Comparison of ENCODE assay signal across 8 cellular contexts in genomic region chr18:8706981-8707940, GRCh38. TPM values are rescaled to one million over a fixed set of nuclear protein-coding genes. Genes with fewer than 3 reads are reported as not detected.
DNase-seq lines count a peak whose midpoint lies in the region; ATAC-seq and TF ChIP-seq lines count a peak whose summit lies in the region.

No MANE protein-coding gene starts in this region.

- H3K4me2 ChIP-seq in DND-41 (ENCODE audit: insufficient read depth, low read length): peak overlapping the region; percentile 41

- H3K27me3 Mint-ChIP-seq in activated CD8-positive, alpha-beta T cell treated with anti-CD3 and anti-CD28 coated beads for 36 hours: peaks cover 50% of the 10 kb centered on the region
- peaks cover 46 to 48% of the 10 kb centered on the region in 2 donors for H3K27me3 Mint-ChIP-seq in natural killer cell (ENCODE audit: low read depth in 2 of 2)

- ATAC-seq in DND-41 (ENCODE audit: insufficient read depth, low read depth): no peak
- no peak for ATAC-seq in activated CD8-positive, alpha-beta T cell treated with anti-CD3 and anti-CD28 coated beads for 36 hours
- ATAC-seq in natural killer cell: no peak
- no peak for ATAC-seq in GM18907 (IDR thresholded peaks at IDR 0.05; ENCODE audit: unreplicated experiment)

- no peak overlapping the region for H3K9ac ChIP-seq in DND-41 (ENCODE audit: low read depth, low read length)

- TF ChIP-seq CTCF in DND-41 (IDR thresholded peaks at IDR 0.05; ENCODE audit: borderline replicate concordance, extremely low read depth, low read length, poor library complexity, severe bottlenecking) (no peak), natural killer cell (IDR thresholded peaks at IDR 0.05) (no peak)
- TF ChIP-seq CTCF in activated CD8-positive, alpha-beta T cell treated with anti-CD3 and anti-CD28 coated beads for 36 hours (IDR thresholded peaks at IDR 0.05): no peak

- H4K20me1 ChIP-seq in DND-41 (ENCODE audit: insufficient read depth, low read length): no peaks in the 10 kb centered on the region

- H3K4me3 ChIP-seq in DND-41 (ENCODE audit: low read depth in 1 of 2, low read length in 2 of 2) (no peak overlapping the region), SJCRH30 (no peak overlapping the region)

- DNase-seq in DND-41: no peak
- peak; percentile 52 for DNase-seq in NCI-H1092 treated with DMSO at 0.1 percent for 48 hours (lab: John Stamatoyannopoulos, UW)
- DNase-seq in activated CD8-positive, alpha-beta T cell treated with anti-CD3 and anti-CD28 coated beads for 36 hours: peak; percentile 4
- DNase-seq in fibroblast of peridontal ligament (ENCODE audit: extremely low read depth): peak; percentile 62
- DNase-seq in natural killer cell: no peak
- no peak for DNase-seq in NCI-H2196 treated with DMSO at 0.1 percent for 48 hours (lab: John Stamatoyannopoulos, UW; ENCODE audit: unreplicated experiment)
- no peak for DNase-seq in SJCRH30

- H3K4me1 Mint-ChIP-seq in activated CD8-positive, alpha-beta T cell treated with anti-CD3 and anti-CD28 coated beads for 36 hours (ENCODE audit: low read depth): peaks cover 11% of the 10 kb centered on the region
- peaks cover 15 to 19% of the 10 kb centered on the region in 2 donors for H3K4me1 Mint-ChIP-seq in natural killer cell

- H3K27ac ChIP-seq in DND-41 (ENCODE audit: low read length): no peak overlapping the region
- H3K27ac ChIP-seq in SJCRH30: no peak overlapping the region

- no peak overlapping the region for H3K27ac Mint-ChIP-seq in activated CD8-positive, alpha-beta T cell treated with anti-CD3 and anti-CD28 coated beads for 36 hours
- H3K27ac Mint-ChIP-seq in natural killer cell: peak overlapping the region in 1 of 2 donors; percentile 23

- intact Hi-C loops in activated CD8-positive, alpha-beta T cell treated with anti-CD3 and anti-CD28 coated beads for 36 hours (cut with micrococcal nuclease): no loop called here
- intact Hi-C loops in natural killer cell (cut with micrococcal nuclease): loop anchor here (10.0 kb wide), 1 partner anchor 628 kb away; the partner anchor contains the start of gene TWSG1

- peaks cover 22% of the 10 kb centered on the region for H3K4me1 ChIP-seq in DND-41 (ENCODE audit: insufficient read depth, low read length)
- no peaks in the 10 kb centered on the region for H3K4me1 ChIP-seq in SJCRH30

- H3K4me3 Mint-ChIP-seq in activated CD8-positive, alpha-beta T cell treated with anti-CD3 and anti-CD28 coated beads for 36 hours: peak overlapping the region; percentile 77
- H3K4me3 Mint-ChIP-seq in natural killer cell: peak overlapping the region; percentile 93

- POLR2A ChIA-PET in activated CD8-positive, alpha-beta T cell treated with anti-CD3 and anti-CD28 coated beads for 36 hours (lab: Charles Lee): interaction anchor here (1.0 kb wide), 1 partner anchor 24 kb away, joined by 3 read pairs; no protein-coding TSS in a partner anchor

- no peaks in the 10 kb centered on the region for H3K36me3 Mint-ChIP-seq in activated CD8-positive, alpha-beta T cell treated with anti-CD3 and anti-CD28 coated beads for 36 hours (ENCODE audit: low read depth)
- H3K36me3 Mint-ChIP-seq in natural killer cell: no peaks in the 10 kb centered on the region

- no peak overlapping the region for H2AFZ ChIP-seq in DND-41 (ENCODE audit: low read depth, low read length)

- H3K9me3 ChIP-seq in DND-41 (ENCODE audit: insufficient read depth, low read length, severe bottlenecking) (no peaks in the 10 kb centered on the region), SJCRH30 (replicated peaks) (no peaks in the 10 kb centered on the region)

- peaks cover 6% of the 10 kb centered on the region for H3K27me3 ChIP-seq in DND-41 (ENCODE audit: insufficient read depth, low read length, poor library complexity)
- H3K27me3 ChIP-seq in SJCRH30: no peaks in the 10 kb centered on the region

- CTCF ChIA-PET in activated CD8-positive, alpha-beta T cell treated with anti-CD3 and anti-CD28 coated beads for 36 hours (lab: Charles Lee): interaction anchor here (0.6 to 2.1 kb wide), 4 partner anchors 10 to 280 kb away, joined by 3 to 11 read pairs (median 4); no protein-coding TSS in a partner anchor

- H3K36me3 ChIP-seq in DND-41 (ENCODE audit: insufficient read depth, low read length) (no peaks in the 10 kb centered on the region), SJCRH30 (no peaks in the 10 kb centered on the region)

- no peaks in the 10 kb centered on the region for H3K79me2 ChIP-seq in DND-41 (ENCODE audit: insufficient read depth, low read length)

- H3K9me3 Mint-ChIP-seq in activated CD8-positive, alpha-beta T cell treated with anti-CD3 and anti-CD28 coated beads for 36 hours: no peaks in the 10 kb centered on the region
- no peaks in the 10 kb centered on the region for H3K9me3 Mint-ChIP-seq in natural killer cell

RNA-seq across cellular contexts. Expression of gene MTCL1, which starts 1.9 kb away (rescaled TPM):
- under 1 TPM; 0.25 to 0.52 TPM for total RNA-seq in activated CD8-positive, alpha-beta T cell treated with anti-CD3 and anti-CD28 coated beads for 36 hours
- total RNA-seq in natural killer cell: 1 to 10 TPM in 1 of 3 donors, under 1 TPM in 2; 0.38 to 1.5 (median 0.43) TPM
- total RNA-seq in SJCRH30 (2014; rRNA removed; shearing (Covaris generic)): 9.6 and 9.8 TPM in 2 replicates

Comparison
In these comparisons a context has a peak if more than half of its experiments do, and no peak if none do; other contexts are left out.
1. DNase-seq: peak in NCI-H1092 treated with DMSO at 0.1 percent for 48 hours (single experiment), activated CD8-positive, alpha-beta T cell treated with anti-CD3 and anti-CD28 coated beads for 36 hours (single experiment) and fibroblast of peridontal ligament (single experiment); none in DND-41 (single experiment), natural killer cell (single experiment), NCI-H2196 treated with DMSO at 0.1 percent for 48 hours (single experiment) and SJCRH30 (0 of 2).